Comparison of ENCODE assay signal across 14 cellular contexts in the genomic region with DNA sequence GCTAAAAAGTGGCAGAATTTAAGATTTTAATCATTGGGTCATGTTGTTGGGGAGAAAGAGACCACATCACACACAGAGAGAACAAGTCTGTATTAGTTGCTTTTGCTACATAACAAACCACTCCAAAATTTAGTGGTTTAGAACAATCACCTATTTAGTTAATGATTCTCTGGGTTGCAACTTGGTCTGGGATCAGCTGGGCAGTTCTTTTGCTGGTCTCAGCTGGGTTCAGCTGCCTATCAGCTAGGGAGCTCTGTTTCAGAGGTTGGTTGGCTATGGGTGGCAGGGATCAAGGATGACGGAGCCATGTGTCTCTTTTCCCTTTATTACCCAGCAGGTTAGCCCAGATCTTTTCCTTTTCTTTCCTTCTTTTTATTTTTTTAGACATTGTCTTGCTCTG. TPM values are rescaled to one million over a fixed set of nuclear protein-coding genes. Genes with fewer than 3 reads are reported as not detected.
DNase-seq lines count a peak whose midpoint lies in the region; ATAC-seq and TF ChIP-seq lines count a peak whose summit lies in the region.
"Had no signal": no experiment of that assay in that cellular context is flagged by ENCODE, and none has a peak within 500 bp of the region (broad histone marks: within the 10 kb centered on the region; RNA-seq: fewer than 3 reads in every experiment).

No MANE protein-coding gene starts in this region.

- peaks cover under 1 to 4% of the 10 kb centered on the region in 2 donors for H3K36me3 Mint-ChIP-seq in CD4-positive, alpha-beta memory T cell
- H3K36me3 Mint-ChIP-seq in nephron progenitor cell (ENCODE audit: low read depth): peaks cover 38% of the 10 kb centered on the region

- H3K4me1 ChIP-seq in CD4-positive, alpha-beta memory T cell (ENCODE audit: insufficient read depth, low read length): no peaks in the 10 kb centered on the region
- peaks cover 4 to 24% of the 10 kb centered on the region in 2 donors for H3K4me1 ChIP-seq in adrenal gland (replicated peaks in 1 of 2)

- no peaks in the 10 kb centered on the region for H3K9me3 ChIP-seq in CD4-positive, alpha-beta memory T cell (ENCODE audit: control insufficient read depth in 1 of 2, low read length in 2 of 2)
- no peaks in the 10 kb centered on the region for H3K9me3 ChIP-seq in adrenal gland (replicated peaks in 1 of 3)
- H3K9me3 ChIP-seq: neutrophil had no signal

- WGBS in adrenal gland, 4 donors: 94 to 100% (median 99%) methylated on average over 1 of the region's 1 CpG

- intact Hi-C loops in CD4-positive, alpha-beta memory T cell (cut with micrococcal nuclease): no loop called here
- intact Hi-C loops in adrenal gland (cut with DNase I): no loop called here

- no peak for TF ChIP-seq POLR2A in adrenal gland (IDR thresholded peaks at IDR 0.05)

- H3K27me3 ChIP-seq in CD4-positive, alpha-beta memory T cell (ENCODE audit: insufficient read depth, low read length): no peaks in the 10 kb centered on the region
- H3K27me3 ChIP-seq in adrenal gland: no peaks in the 10 kb centered on the region
- H3K27me3 ChIP-seq: neutrophil had no signal

- no peaks in the 10 kb centered on the region for H3K9me3 Mint-ChIP-seq in CD4-positive, alpha-beta memory T cell
- H3K9me3 Mint-ChIP-seq in nephron progenitor cell: no peaks in the 10 kb centered on the region

- H3K27ac ChIP-seq in CD4-positive, alpha-beta memory T cell (ENCODE audit: low read depth, low read length): no peak overlapping the region
- H3K27ac ChIP-seq in adrenal gland: peak overlapping the region in 4 of 5 donors; percentile 5 to 74 (median 50)
- H3K27ac ChIP-seq: C4-2B, neutrophil had no signal

- H3K4me3 ChIP-seq in CD4-positive, alpha-beta memory T cell (ENCODE audit: low read length in 2 of 2): no peak overlapping the region
- no peak overlapping the region for H3K4me3 ChIP-seq in adrenal gland

- peaks cover 4 to 23% (median 12%) of the 10 kb centered on the region in 4 donors for H3K4me1 Mint-ChIP-seq in CD4-positive, alpha-beta memory T cell
- peaks cover 32% of the 10 kb centered on the region for H3K4me1 Mint-ChIP-seq in nephron progenitor cell

- ATAC-seq in HG03175 (IDR thresholded peaks at IDR 0.05; ENCODE audit: unreplicated experiment) (peak; percentile 60), HG03025 (IDR thresholded peaks at IDR 0.05; ENCODE audit: low FRiP score, unreplicated experiment) (no peak)

- POLR2A ChIA-PET in CD4-positive, alpha-beta memory T cell (lab: Charles Lee; ENCODE audit: partially characterized antibody): interaction anchor here (0.8 to 1.4 kb wide), 4 partner anchors 11 to 80 kb away, joined by 3 read pairs; partner anchors contain the start of genes IRGQ, PHLDB3 and ZNF575

- H3K4me3 Mint-ChIP-seq in CD4-positive, alpha-beta memory T cell: no peak overlapping the region
- H3K4me3 Mint-ChIP-seq in nephron progenitor cell: no peak overlapping the region

- TF ChIP-seq CTCF in adrenal gland (IDR thresholded peaks at IDR 0.05) (no peak), nephron progenitor cell (IDR thresholded peaks at IDR 0.05) (no peak), GM13976 (IDR thresholded peaks at IDR 0.05; ENCODE audit: borderline replicate concordance, control extremely low read depth, extremely low read depth, insufficient read depth, missing control alignments) (no peak)

- DNase-seq in CD4-positive, alpha-beta memory T cell: no peak
- DNase-seq in adrenal gland: no peak
- no peak for DNase-seq in nephron progenitor cell
- no peak for DNase-seq in stimulated activated CD4-positive, alpha-beta T cell treated with anti-CD3 and anti-CD28 coated beads, Interleukin-2, amount 100 ng/mL, for 48 hours
- no peak for DNase-seq in GM13976 (ENCODE audit: low spot score)
- no peak for DNase-seq in NCI-H446 treated with DMSO at 0.1 percent for 48 hours (lab: John Stamatoyannopoulos, UW)
- DNase-seq: left colon; NCI-H1694 treated with DMSO at 0.1 percent for 48 hours; stimulated activated CD8-positive, alpha-beta memory T cell treated with anti-CD3 and anti-CD28 coated beads, Interleukin-4, amount 100 ng/mL, for 48 hours had no signal

- peak overlapping the region in 6 of 7 donors; percentile 16 to 87 (median 76) for H3K27ac Mint-ChIP-seq in CD4-positive, alpha-beta memory T cell
- peak overlapping the region; percentile 77 for H3K27ac Mint-ChIP-seq in nephron progenitor cell

- no peaks in the 10 kb centered on the region for H3K27me3 Mint-ChIP-seq in CD4-positive, alpha-beta memory T cell
- H3K27me3 Mint-ChIP-seq in nephron progenitor cell (ENCODE audit: low read depth, poor library complexity): peaks cover 3% of the 10 kb centered on the region

- in situ Hi-C loops in GM13976 (cut with MboI; ENCODE audit: low sequenced_read_pairs, unreplicated experiment): no loop called here

- CTCF ChIA-PET in CD4-positive, alpha-beta memory T cell (lab: Charles Lee; ENCODE audit: partially characterized antibody): interaction anchor here (1.1 to 2.1 kb wide), 3 partner anchors 10 to 31 kb away, joined by 5 to 8 read pairs (median 7); no protein-coding TSS in a partner anchor

- H3K36me3 ChIP-seq in CD4-positive, alpha-beta memory T cell (ENCODE audit: insufficient read depth, low read length): no peaks in the 10 kb centered on the region
- H3K36me3 ChIP-seq in adrenal gland (replicated peaks in 1 of 2): peaks cover 0 to 5% of the 10 kb centered on the region in 2 donors
- H3K36me3 ChIP-seq: neutrophil had no signal

RNA-seq across cellular contexts. Expression of gene PINLYP, which starts 8.9 kb away (rescaled TPM):
- under 1 TPM; 0.33 to 0.84 TPM for total RNA-seq in CD4-positive, alpha-beta memory T cell
- polyA plus RNA-seq in CD4-positive, alpha-beta memory T cell: 1 to 10 TPM in 1 of 2 donors, not detected in 1; 1.3 TPM
- 1 to 10 TPM in 6 of 8 donors, under 1 TPM in 1, not detected in 1; 0.61 to 5.1 (median 2.8) TPM for total RNA-seq in adrenal gland
- polyA plus RNA-seq in adrenal gland: 10 to 100 TPM in 2 of 3 donors, 1 to 10 TPM in 1; 4.3 to 16.0 (median 12.4) TPM

RNA-seq across cellular contexts. Expression of gene XRCC1, which starts 9.2 kb away (rescaled TPM):
- total RNA-seq in CD4-positive, alpha-beta memory T cell: 10 to 100 TPM; 33.4 to 41.0 TPM
- polyA plus RNA-seq in CD4-positive, alpha-beta memory T cell: 10 to 100 TPM; 16.3 to 29.1 TPM
- 10 to 100 TPM; 16.6 to 32.2 (median 26.6) TPM for total RNA-seq in adrenal gland
- 10 to 100 TPM; 15.7 to 37.2 (median 31.1) TPM for polyA plus RNA-seq in adrenal gland

RNA-seq across cellular contexts. Expression of gene IRGQ, which starts 11.4 kb away (rescaled TPM):
- 10 to 100 TPM; 16.5 to 17.9 TPM for total RNA-seq in CD4-positive, alpha-beta memory T cell
- polyA plus RNA-seq in CD4-positive, alpha-beta memory T cell: 1 to 10 TPM in 1 of 2 donors, under 1 TPM in 1; 0.37 to 2.2 TPM
- 10 to 100 TPM; 18.9 to 57.9 (median 26.7) TPM for total RNA-seq in adrenal gland
- 10 to 100 TPM in 1 of 3 donors, 1 to 10 TPM in 2; 7.0 to 12.8 (median 7.4) TPM for polyA plus RNA-seq in adrenal gland

RNA-seq across cellular contexts. Expression of gene ZNF576, which starts 11.9 kb away (rescaled TPM):
- total RNA-seq in CD4-positive, alpha-beta memory T cell: 10 to 100 TPM; 18.4 to 18.6 TPM
- polyA plus RNA-seq in CD4-positive, alpha-beta memory T cell: 10 to 100 TPM in 1 of 2 donors, 1 to 10 TPM in 1; 8.4 to 13.0 TPM
- 100 to 1,000 TPM in 1 of 8 donors, 10 to 100 TPM in 7; 15.7 to 114 (median 26.3) TPM for total RNA-seq in adrenal gland
- 10 to 100 TPM in 2 of 3 donors, 1 to 10 TPM in 1; 9.8 to 13.7 (median 10.8) TPM for polyA plus RNA-seq in adrenal gland

RNA-seq across cellular contexts. Expression of gene SRRM5, which starts 27.4 kb away (rescaled TPM):
- under 1 TPM; 0.83 to 0.99 TPM for total RNA-seq in CD4-positive, alpha-beta memory T cell
- under 1 TPM in 1 of 2 donors, not detected in 1; 0.10 TPM for polyA plus RNA-seq in CD4-positive, alpha-beta memory T cell
- total RNA-seq in adrenal gland: under 1 TPM in 5 of 8 donors, not detected in 3; 0.15 to 0.43 (median 0.18) TPM
- 1 to 10 TPM in 2 of 3 donors, under 1 TPM in 1; 0.53 to 4.7 (median 1.2) TPM for polyA plus RNA-seq in adrenal gland
- total RNA-seq: frontal cortex had no signal
